ENCODE assay signal across 1 cellular context in the genomic region with DNA sequence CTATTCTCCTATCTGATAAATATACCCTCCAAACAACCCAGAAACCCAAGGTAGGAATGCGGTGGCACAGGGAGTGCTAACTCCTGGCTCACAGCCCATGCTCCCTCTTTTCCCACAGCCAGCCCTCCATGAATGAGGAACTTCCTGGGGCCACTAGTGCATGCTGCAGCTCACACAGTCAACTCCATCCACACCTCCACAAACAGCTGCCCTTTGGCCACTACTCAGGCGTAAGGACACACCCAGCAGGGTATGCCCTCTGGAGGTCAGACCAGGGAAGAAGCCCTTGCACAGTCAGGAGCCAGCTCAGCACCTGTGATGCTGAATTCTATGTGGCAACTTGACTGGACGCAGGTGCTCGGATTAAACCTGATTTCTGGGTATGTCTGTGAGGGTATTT.
TF ChIP-seq lines count a peak whose summit lies in the region.

No MANE protein-coding gene starts in this region.

TF ChIP-seq in K562, 482 proteins besides CTCF, POLR2A, EP300 and RAD21 (continued from another document and continues in another):
- TF ChIP-seq, protein P1, sequence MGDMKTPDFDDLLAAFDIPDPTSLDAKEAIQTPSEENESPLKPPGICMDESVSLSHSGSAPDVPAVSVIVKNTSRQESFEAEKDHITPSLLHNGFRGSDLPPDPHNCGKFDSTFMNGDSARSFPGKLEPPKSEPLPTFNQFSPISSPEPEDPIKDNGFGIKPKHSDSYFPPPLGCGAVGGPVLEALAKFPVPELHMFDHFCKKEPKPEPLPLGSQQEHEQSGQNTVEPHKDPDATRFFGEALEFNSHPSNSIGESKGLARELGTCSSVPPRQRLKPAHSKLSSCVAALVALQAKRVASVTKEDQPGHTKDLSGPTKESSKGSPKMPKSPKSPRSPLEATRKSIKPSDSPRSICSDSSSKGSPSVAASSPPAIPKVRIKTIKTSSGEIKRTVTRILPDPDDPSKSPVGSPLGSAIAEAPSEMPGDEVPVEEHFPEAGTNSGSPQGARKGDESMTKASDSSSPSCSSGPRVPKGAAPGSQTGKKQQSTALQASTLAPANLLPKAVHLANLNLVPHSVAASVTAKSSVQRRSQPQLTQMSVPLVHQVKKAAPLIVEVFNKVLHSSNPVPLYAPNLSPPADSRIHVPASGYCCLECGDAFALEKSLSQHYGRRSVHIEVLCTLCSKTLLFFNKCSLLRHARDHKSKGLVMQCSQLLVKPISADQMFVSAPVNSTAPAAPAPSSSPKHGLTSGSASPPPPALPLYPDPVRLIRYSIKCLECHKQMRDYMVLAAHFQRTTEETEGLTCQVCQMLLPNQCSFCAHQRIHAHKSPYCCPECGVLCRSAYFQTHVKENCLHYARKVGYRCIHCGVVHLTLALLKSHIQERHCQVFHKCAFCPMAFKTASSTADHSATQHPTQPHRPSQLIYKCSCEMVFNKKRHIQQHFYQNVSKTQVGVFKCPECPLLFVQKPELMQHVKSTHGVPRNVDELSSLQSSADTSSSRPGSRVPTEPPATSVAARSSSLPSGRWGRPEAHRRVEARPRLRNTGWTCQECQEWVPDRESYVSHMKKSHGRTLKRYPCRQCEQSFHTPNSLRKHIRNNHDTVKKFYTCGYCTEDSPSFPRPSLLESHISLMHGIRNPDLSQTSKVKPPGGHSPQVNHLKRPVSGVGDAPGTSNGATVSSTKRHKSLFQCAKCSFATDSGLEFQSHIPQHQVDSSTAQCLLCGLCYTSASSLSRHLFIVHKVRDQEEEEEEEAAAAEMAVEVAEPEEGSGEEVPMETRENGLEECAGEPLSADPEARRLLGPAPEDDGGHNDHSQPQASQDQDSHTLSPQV (IDR thresholded peaks at IDR 0.05): 0 out of 2 replicates have a peak, but pooled peaks have one; percentile 46
- TF ChIP-seq ZNF584 (CRISPR knock-in tag; IDR thresholded peaks at IDR 0.05; ENCODE audit: low read depth) (no peak), NFXL1 (CRISPR knock-in tag; IDR thresholded peaks at IDR 0.05) (no peak), MYC (IDR thresholded peaks at IDR 0.05; ENCODE audit: low read depth, low read length) (0 out of 2 replicates have a peak, but pooled peaks have one; percentile 23), MYC (CRISPR knock-in tag; IDR thresholded peaks at IDR 0.05; ENCODE audit: borderline replicate concordance, low read depth) (no peak), SMARCA4 (IDR thresholded peaks at IDR 0.05) (no peak), TFAM (CRISPR knock-in tag; conservative IDR thresholded peaks at IDR 0.05) (no peak), ZNF384 (IDR thresholded peaks at IDR 0.05; ENCODE audit: low read depth, low read length) (0 out of 2 replicates have a peak, but pooled peaks have one; percentile 19), TAL1 (IDR thresholded peaks at IDR 0.05) (no peak), ZSCAN32 (CRISPR knock-in tag; IDR thresholded peaks at IDR 0.05) (no peak), CSDE1 (IDR thresholded peaks at IDR 0.05) (no peak), TEAD4 (IDR thresholded peaks at IDR 0.05; ENCODE audit: low read length) (peak; percentile 31), TEAD4 (CRISPR knock-in tag; IDR thresholded peaks at IDR 0.05; ENCODE audit: borderline replicate concordance) (no peak), SETDB1 (IDR thresholded peaks at IDR 0.05; ENCODE audit: low read length) (no peak), GATA2 (CRISPR knock-in tag; IDR thresholded peaks at IDR 0.05) (no peak), CC2D1A (IDR thresholded peaks at IDR 0.05) (0 out of 2 replicates have a peak, but pooled peaks have one; percentile 22), RBFOX2 (IDR thresholded peaks at IDR 0.05; ENCODE audit: low read depth, low read length) (peak; percentile 73), GABPA (tag; conservative IDR thresholded peaks at IDR 0.05; ENCODE audit: low read depth) (no peak), RCOR1 (IDR thresholded peaks at IDR 0.05; ENCODE audit: borderline replicate concordance in 1 of 2, low read depth in 2 of 2, low read length in 2 of 2) (peak in 1 of 2 experiments; percentile 65; a peak in 2 of 4 replicates), HIVEP1 (CRISPR knock-in tag; IDR thresholded peaks at IDR 0.05) (no peak), RNF2 (IDR thresholded peaks at IDR 0.05) (0 out of 2 replicates have a peak, but pooled peaks have one; percentile 30), CTBP1 (IDR thresholded peaks at IDR 0.05; ENCODE audit: borderline replicate concordance) (peak; percentile 77), XRCC5 (IDR thresholded peaks at IDR 0.05; ENCODE audit: low read depth, low read length) (peak; percentile 86), NCOA6 (IDR thresholded peaks at IDR 0.05) (no peak)
- TF ChIP-seq, protein P2, sequence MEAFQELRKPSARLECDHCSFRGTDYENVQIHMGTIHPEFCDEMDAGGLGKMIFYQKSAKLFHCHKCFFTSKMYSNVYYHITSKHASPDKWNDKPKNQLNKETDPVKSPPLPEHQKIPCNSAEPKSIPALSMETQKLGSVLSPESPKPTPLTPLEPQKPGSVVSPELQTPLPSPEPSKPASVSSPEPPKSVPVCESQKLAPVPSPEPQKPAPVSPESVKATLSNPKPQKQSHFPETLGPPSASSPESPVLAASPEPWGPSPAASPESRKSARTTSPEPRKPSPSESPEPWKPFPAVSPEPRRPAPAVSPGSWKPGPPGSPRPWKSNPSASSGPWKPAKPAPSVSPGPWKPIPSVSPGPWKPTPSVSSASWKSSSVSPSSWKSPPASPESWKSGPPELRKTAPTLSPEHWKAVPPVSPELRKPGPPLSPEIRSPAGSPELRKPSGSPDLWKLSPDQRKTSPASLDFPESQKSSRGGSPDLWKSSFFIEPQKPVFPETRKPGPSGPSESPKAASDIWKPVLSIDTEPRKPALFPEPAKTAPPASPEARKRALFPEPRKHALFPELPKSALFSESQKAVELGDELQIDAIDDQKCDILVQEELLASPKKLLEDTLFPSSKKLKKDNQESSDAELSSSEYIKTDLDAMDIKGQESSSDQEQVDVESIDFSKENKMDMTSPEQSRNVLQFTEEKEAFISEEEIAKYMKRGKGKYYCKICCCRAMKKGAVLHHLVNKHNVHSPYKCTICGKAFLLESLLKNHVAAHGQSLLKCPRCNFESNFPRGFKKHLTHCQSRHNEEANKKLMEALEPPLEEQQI (IDR thresholded peaks at IDR 0.05): no peak
- TF ChIP-seq, protein P3, sequence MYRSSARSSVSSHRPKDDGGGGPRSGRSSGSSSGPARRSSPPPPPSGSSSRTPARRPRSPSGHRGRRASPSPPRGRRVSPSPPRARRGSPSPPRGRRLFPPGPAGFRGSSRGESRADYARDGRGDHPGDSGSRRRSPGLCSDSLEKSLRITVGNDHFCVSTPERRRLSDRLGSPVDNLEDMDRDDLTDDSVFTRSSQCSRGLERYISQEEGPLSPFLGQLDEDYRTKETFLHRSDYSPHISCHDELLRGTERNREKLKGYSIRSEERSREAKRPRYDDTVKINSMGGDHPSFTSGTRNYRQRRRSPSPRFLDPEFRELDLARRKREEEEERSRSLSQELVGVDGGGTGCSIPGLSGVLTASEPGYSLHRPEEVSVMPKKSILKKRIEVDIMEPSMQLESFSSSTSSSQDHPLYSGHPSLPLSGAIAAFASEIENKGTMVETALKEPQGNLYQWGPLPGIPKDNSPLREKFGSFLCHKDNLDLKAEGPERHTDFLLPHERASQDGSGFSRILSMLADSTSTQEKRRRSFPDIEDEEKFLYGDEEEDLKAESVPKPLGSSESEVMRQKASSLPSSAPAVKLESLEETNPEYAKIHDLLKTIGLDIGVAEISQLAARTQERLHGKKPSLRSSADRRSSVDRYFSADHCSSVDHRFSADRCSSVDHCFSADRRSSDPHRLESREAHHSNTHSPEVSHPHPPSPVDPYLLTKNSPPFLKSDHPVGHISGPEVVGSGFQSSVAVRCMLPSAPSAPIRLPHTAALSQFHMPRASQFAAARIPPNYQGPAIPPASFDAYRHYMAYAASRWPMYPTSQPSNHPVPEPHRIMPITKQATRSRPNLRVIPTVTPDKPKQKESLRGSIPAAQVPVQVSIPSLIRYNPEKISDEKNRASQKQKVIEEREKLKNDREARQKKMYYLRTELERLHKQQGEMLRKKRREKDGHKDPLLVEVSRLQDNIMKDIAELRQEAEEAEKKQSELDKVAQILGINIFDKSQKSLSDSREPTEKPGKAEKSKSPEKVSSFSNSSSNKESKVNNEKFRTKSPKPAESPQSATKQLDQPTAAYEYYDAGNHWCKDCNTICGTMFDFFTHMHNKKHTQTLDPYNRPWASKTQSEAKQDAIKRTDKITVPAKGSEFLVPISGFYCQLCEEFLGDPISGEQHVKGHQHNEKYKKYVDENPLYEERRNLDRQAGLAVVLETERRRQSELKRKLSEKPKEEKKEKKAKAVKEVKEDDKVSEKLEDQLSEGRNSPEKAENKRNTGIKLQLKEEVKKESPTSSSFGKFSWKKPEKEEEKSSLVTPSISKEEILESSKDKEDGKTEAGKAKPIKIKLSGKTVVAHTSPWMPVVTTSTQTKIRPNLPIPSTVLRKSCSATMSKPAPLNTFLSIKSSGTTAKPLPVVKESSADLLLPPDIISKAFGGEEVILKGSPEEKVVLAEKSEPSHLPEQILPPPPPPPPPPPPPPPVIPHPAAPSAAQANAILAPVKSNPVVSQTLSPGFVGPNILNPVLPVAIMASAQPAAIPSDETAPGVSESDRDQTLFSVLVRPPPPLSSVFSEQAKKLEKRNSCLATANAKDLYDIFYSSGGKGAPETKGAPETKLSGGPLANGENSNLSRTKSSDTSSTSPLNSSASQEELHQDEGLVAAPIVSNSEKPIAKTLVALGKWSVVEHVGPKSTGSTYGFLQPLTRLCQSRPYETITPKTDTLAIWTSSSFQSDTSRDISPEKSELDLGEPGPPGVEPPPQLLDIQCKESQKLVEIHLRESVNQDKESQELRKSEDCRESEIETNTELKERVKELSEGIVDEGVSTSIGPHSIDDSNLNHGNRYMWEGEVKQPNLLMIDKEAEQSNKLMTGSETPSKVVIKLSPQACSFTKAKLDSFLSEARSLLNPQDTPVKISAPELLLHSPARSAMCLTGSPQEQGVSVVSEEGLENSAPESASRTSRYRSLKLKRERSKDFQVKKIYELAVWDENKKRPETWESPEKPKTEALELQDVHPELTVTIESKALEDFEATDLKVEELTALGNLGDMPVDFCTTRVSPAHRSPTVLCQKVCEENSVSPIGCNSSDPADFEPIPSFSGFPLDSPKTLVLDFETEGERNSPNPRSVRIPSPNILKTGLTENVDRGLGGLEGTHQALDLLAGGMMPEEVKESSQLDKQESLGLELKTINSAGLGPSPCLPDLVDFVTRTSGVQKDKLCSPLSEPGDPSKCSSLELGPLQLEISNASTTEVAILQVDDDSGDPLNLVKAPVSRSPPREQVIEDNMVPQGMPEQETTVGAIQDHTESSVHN (IDR thresholded peaks at IDR 0.05; ENCODE audit: borderline replicate concordance in 1 of 2, low read depth in 1 of 2): no peak
- TF ChIP-seq, protein P4, sequence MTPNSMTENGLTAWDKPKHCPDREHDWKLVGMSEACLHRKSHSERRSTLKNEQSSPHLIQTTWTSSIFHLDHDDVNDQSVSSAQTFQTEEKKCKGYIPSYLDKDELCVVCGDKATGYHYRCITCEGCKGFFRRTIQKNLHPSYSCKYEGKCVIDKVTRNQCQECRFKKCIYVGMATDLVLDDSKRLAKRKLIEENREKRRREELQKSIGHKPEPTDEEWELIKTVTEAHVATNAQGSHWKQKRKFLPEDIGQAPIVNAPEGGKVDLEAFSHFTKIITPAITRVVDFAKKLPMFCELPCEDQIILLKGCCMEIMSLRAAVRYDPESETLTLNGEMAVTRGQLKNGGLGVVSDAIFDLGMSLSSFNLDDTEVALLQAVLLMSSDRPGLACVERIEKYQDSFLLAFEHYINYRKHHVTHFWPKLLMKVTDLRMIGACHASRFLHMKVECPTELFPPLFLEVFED (CRISPR knock-in tag; conservative IDR thresholded peaks at IDR 0.05): no peak
- TF ChIP-seq, protein P5, sequence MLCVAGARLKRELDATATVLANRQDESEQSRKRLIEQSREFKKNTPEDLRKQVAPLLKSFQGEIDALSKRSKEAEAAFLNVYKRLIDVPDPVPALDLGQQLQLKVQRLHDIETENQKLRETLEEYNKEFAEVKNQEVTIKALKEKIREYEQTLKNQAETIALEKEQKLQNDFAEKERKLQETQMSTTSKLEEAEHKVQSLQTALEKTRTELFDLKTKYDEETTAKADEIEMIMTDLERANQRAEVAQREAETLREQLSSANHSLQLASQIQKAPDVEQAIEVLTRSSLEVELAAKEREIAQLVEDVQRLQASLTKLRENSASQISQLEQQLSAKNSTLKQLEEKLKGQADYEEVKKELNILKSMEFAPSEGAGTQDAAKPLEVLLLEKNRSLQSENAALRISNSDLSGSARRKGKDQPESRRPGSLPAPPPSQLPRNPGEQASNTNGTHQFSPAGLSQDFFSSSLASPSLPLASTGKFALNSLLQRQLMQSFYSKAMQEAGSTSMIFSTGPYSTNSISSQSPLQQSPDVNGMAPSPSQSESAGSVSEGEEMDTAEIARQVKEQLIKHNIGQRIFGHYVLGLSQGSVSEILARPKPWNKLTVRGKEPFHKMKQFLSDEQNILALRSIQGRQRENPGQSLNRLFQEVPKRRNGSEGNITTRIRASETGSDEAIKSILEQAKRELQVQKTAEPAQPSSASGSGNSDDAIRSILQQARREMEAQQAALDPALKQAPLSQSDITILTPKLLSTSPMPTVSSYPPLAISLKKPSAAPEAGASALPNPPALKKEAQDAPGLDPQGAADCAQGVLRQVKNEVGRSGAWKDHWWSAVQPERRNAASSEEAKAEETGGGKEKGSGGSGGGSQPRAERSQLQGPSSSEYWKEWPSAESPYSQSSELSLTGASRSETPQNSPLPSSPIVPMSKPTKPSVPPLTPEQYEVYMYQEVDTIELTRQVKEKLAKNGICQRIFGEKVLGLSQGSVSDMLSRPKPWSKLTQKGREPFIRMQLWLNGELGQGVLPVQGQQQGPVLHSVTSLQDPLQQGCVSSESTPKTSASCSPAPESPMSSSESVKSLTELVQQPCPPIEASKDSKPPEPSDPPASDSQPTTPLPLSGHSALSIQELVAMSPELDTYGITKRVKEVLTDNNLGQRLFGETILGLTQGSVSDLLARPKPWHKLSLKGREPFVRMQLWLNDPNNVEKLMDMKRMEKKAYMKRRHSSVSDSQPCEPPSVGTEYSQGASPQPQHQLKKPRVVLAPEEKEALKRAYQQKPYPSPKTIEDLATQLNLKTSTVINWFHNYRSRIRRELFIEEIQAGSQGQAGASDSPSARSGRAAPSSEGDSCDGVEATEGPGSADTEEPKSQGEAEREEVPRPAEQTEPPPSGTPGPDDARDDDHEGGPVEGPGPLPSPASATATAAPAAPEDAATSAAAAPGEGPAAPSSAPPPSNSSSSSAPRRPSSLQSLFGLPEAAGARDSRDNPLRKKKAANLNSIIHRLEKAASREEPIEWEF (CRISPR knock-in tag; IDR thresholded peaks at IDR 0.05): no peak
- TF ChIP-seq, protein P6, sequence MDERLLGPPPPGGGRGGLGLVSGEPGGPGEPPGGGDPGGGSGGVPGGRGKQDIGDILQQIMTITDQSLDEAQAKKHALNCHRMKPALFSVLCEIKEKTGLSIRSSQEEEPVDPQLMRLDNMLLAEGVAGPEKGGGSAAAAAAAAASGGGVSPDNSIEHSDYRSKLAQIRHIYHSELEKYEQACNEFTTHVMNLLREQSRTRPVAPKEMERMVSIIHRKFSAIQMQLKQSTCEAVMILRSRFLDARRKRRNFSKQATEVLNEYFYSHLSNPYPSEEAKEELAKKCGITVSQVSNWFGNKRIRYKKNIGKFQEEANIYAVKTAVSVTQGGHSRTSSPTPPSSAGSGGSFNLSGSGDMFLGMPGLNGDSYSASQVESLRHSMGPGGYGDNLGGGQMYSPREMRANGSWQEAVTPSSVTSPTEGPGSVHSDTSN (CRISPR knock-in tag; IDR thresholded peaks at IDR 0.05; ENCODE audit: low read depth): no peak
- TF ChIP-seq, protein P6 (tag; conservative IDR thresholded peaks at IDR 0.05; ENCODE audit: low read depth): 0 out of 2 replicates have a peak, but pooled peaks have one; percentile 16
